In genomic region chr2:64213607-64214275, GRCh38 we compare ENCODE assay signal across 8 cellular contexts.
DNase-seq lines count a peak whose midpoint lies in the region; ATAC-seq, FAIRE-seq and TF ChIP-seq lines count a peak whose summit lies in the region.

No MANE protein-coding gene starts in this region.

- TF ChIP-seq POLR2A in Peyer's patch (IDR thresholded peaks at IDR 0.05), result no peak
- TF ChIP-seq POLR2A in HepG2 (IDR thresholded peaks at IDR 0.05; ENCODE audit: insufficient read depth in 1 of 2, low read depth in 2 of 2, low read length in 2 of 2), result no peak
- no peak for TF ChIP-seq POLR2A in erythroblast (IDR thresholded peaks at IDR 0.05; ENCODE audit: low read length)

- H3K36me3 ChIP-seq in Peyer's patch (no peaks in the 10 kb centered on the region), HepG2 (replicated peaks in 1 of 2; ENCODE audit: control insufficient read depth in 1 of 2, insufficient read depth in 2 of 2, low read length in 2 of 2) (no peaks in the 10 kb centered on the region)

- POLR2A ChIA-PET in HepG2 (lab: Yijun Ruan, JAX), result no interaction called here

- CTCF ChIA-PET in HepG2 (lab: Yijun Ruan, JAX; ENCODE audit: low intra/inter-chr PET ratio, low total read pairs), result no interaction called here

- no peaks in the 10 kb centered on the region for H3K27me3 ChIP-seq in Peyer's patch
- H3K27me3 ChIP-seq in HepG2 (ENCODE audit: control insufficient read depth in 1 of 2, insufficient read depth in 2 of 2, low read length in 2 of 2), result peaks cover 0 to 4% of the 10 kb centered on the region in 2 experiments; a peak in 1 of 5 replicates

- H3K9ac ChIP-seq in HepG2 (ENCODE audit: insufficient read depth, low read depth, low read length), result no peak overlapping the region

- H4K20me1 ChIP-seq in HepG2 (ENCODE audit: insufficient read depth, low read length), result no peaks in the 10 kb centered on the region

- no peaks in the 10 kb centered on the region for H3K79me2 ChIP-seq in HepG2 (ENCODE audit: insufficient read depth, low read length)

- H3K4me1 ChIP-seq in Peyer's patch (peaks cover 0 to 20% (median 9%) of the 10 kb centered on the region in 4 donors), HepG2 (ENCODE audit: insufficient read depth, low read length) (peaks cover 9% of the 10 kb centered on the region; the same call in 1 of the 2 replicates)

- no TSS peak for BruUV-seq in HepG2 (replicated peaks; lab: Mats Ljungman, UMichigan)

- TF ChIP-seq CTCF in Peyer's patch (IDR thresholded peaks at IDR 0.05), result no peak
- TF ChIP-seq CTCF in HepG2 (CRISPR knock-in tag; IDR thresholded peaks at IDR 0.05), result no peak

- H3K4me3 ChIP-seq in Peyer's patch (no peak overlapping the region), HepG2 (replicated peaks in 1 of 3; ENCODE audit: insufficient read depth in 1 of 3, low read depth in 2 of 3, low read length in 3 of 3) (no peak overlapping the region)

- FAIRE-seq in HepG2 (lab: Jason Lieb, UNC), result no peak

- TF ChIP-seq EP300 in HepG2 (IDR thresholded peaks at IDR 0.05; ENCODE audit: low read depth in 2 of 2, low read length in 2 of 2) (no peak), HepG2 (CRISPR knock-in tag; IDR thresholded peaks at IDR 0.05; ENCODE audit: borderline replicate concordance) (no peak)

- DNase-seq in Peyer's patch, result peak in 2 of 3 donors; percentile 38 to 54
- DNase-seq in HepG2 (ENCODE audit: low spot score), result no peak
- no peak for DNase-seq in erythroblast (lab: John Stamatoyannopoulos, UW)
- DNase-seq in NCI-H226, result no peak
- no peak for DNase-seq in occipital lobe (lab: John Stamatoyannopoulos, UW)
- DNase-seq in activated CD8-positive, alpha-beta memory T cell treated with anti-CD3 and anti-CD28 coated beads, Interleukin-2, amount 50 U/mL, for 48 hours, result no peak

- no peak overlapping the region for H3K4me2 ChIP-seq in HepG2 (ENCODE audit: low read depth, low read length)

- H2AFZ ChIP-seq in HepG2 (ENCODE audit: low read length), result no peak overlapping the region

- ATAC-seq in GM18870 (IDR thresholded peaks at IDR 0.05; ENCODE audit: unreplicated experiment) (peak; percentile 30), HG02610 (IDR thresholded peaks at IDR 0.05; ENCODE audit: unreplicated experiment) (peak; percentile 41), HepG2 (peak; percentile 33; the same call in 1 of the 3 replicates)

- H3K9me3 ChIP-seq in Peyer's patch (no peaks in the 10 kb centered on the region), HepG2 (ENCODE audit: low read length) (no peaks in the 10 kb centered on the region)

- no peak for TF ChIP-seq RAD21 in HepG2 (CRISPR knock-in tag; IDR thresholded peaks at IDR 0.05)

- 16% methylated on average over 5 of the region's 5 CpGs for WGBS in HepG2 (ENCODE audit: low lambda C conversion rate)

- in situ Hi-C loops in HepG2 (cut with HindIII; ENCODE audit: extremely low pct_ligation_motif_present, low pct_unique_long_range_greater_than_20kb), result no loop called here

- H3K27ac ChIP-seq in Peyer's patch (peak overlapping the region; percentile 42 to 75 (median 68)), HepG2 (ENCODE audit: extremely low read length, insufficient read depth, low read length) (no peak overlapping the region)

- intact Hi-C loops in HepG2 (cut with micrococcal nuclease; ENCODE audit: unreplicated experiment), result no loop called here

TF ChIP-seq in HepG2, 621 proteins besides CTCF, POLR2A, EP300 and RAD21:
- TF ChIP-seq ZSCAN30 (CRISPR knock-in tag; IDR thresholded peaks at IDR 0.05) (no peak), CBX2 (IDR thresholded peaks at IDR 0.05; ENCODE audit: low read depth, low read length) (no peak), CBX2 (CRISPR knock-in tag; IDR thresholded peaks at IDR 0.05; ENCODE audit: low read depth) (no peak), BCL6 (CRISPR knock-in tag; IDR thresholded peaks at IDR 0.05) (no peak), ZNF335 (CRISPR knock-in tag; IDR thresholded peaks at IDR 0.05) (no peak), DR1 (CRISPR knock-in tag; IDR thresholded peaks at IDR 0.05) (no peak), KLF9 (CRISPR knock-in tag; IDR thresholded peaks at IDR 0.05; ENCODE audit: low read depth) (no peak), NFIC (IDR thresholded peaks at IDR 0.05; ENCODE audit: low read length) (no peak), ZNF749 (CRISPR knock-in tag; IDR thresholded peaks at IDR 0.05; ENCODE audit: borderline replicate concordance) (no peak), U2AF1 (optimal IDR thresholded peaks at IDR 0.05; ENCODE audit: low read depth, low read length) (no peak), SALL1 (CRISPR knock-in tag; IDR thresholded peaks at IDR 0.05) (no peak), KAT8 (CRISPR knock-in tag; IDR thresholded peaks at IDR 0.05) (no peak), ZNF260 (CRISPR knock-in tag; IDR thresholded peaks at IDR 0.05; ENCODE audit: borderline replicate concordance, low read depth) (no peak)
TF ChIP-seq in HepG2: peak in this region for 0.

Comparison
In these comparisons a context has a peak if more than half of its experiments do, and no peak if none do; other contexts are left out.
1. DNase-seq: peak in Peyer's patch (2 of 3); none in HepG2 (single experiment), erythroblast (0 of 2), NCI-H226 (single experiment), occipital lobe (single experiment) and activated CD8-positive, alpha-beta memory T cell treated with anti-CD3 and anti-CD28 coated beads, Interleukin-2, amount 50 U/mL, for 48 hours (single experiment).
2. Peak in every context shown above with its lines, with median percentiles within 50 percentile points of each other: ATAC-seq.